ENCODE assay signal across 28 cellular contexts in genomic region chr7:11701829-11702560, GRCh38.
A peak's percentile ranks its signal among the peaks of the same experiment; 100 is the strongest.
DNase-seq lines count a peak whose midpoint lies in the region; ATAC-seq, FAIRE-seq and TF ChIP-seq lines count a peak whose summit lies in the region.
"Had no signal": no experiment of that assay in that cellular context is flagged by ENCODE, and none has a peak within 500 bp of the region (broad histone marks: within the 10 kb centered on the region; RNA-seq: fewer than 3 reads in every experiment).

No MANE protein-coding gene starts in this region.

- no peak for FAIRE-seq in A549 (lab: Jason Lieb, UNC)
- peak; percentile 72 for FAIRE-seq in H54 (lab: Jason Lieb, UNC)
- no peak for FAIRE-seq in astrocyte (lab: Jason Lieb, UNC)
- FAIRE-seq: islet of Langerhans, pancreas had no signal

- WGBS in A549 (ENCODE audit: missing lambda C conversion rate), result 59% methylated on average over 6 of the region's 6 CpGs

- H3K27ac ChIP-seq in A549, result peak overlapping the region; percentile 64 to 65
- no peak overlapping the region for H3K27ac ChIP-seq in astrocyte (ENCODE audit: low read depth, low read length)
- no peak overlapping the region for H3K27ac ChIP-seq in substantia nigra (ENCODE audit: low read depth, low read length, poor library complexity, severe bottlenecking)
- H3K27ac ChIP-seq: KMS-11, pancreas, Peyer's patch, vagina had no signal

- TF ChIP-seq EP300 in A549 (IDR thresholded peaks at IDR 0.05), result no peak

- peak in 1 of 2 experiments; percentile 41 for DNase-seq in A549 (ENCODE audit: low read depth in 1 of 2, low spot score in 1 of 2)
- DNase-seq in H54 (ENCODE audit: insufficient read length, low spot score), result no peak
- peak; percentile 34 for DNase-seq in astrocyte (ENCODE audit: low read depth)
- DNase-seq in iPS-NIHi7 (ENCODE audit: extremely low spot score), result peak; percentile 18
- DNase-seq in substantia nigra (lab: John Stamatoyannopoulos, UW), result no peak
- no peak for DNase-seq in activated T-cell treated with anti-CD3 and anti-CD28 coated beads for 4 hours
- DNase-seq in activated CD8-positive, alpha-beta memory T cell treated with anti-CD3 and anti-CD28 coated beads for 24 hours, result no peak
- DNase-seq: activated CD8-positive, alpha-beta T cell treated with anti-CD3 and anti-CD28 coated beads, Interleukin-2, amount 10 ng/mL, durations not matched to agents 7 days and 5 days; anterior cingulate cortex; EL; erythroblast; GOT3; NCI-H1436; NCI-H2081; pancreas; Peyer's patch; right cardiac atrium; SHP77 treated with DMSO at 0.1 percent for 48 hours; stimulated activated naive CD8-positive, alpha-beta T cell treated with anti-CD3 and anti-CD28 coated beads, Interleukin-15, amount 100 ng/mL, for 72 hours; T-helper 2 cell had no signal

- H3K4me1 ChIP-seq in A549 (peaks cover 37% of the 10 kb centered on the region), astrocyte (ENCODE audit: insufficient read depth, low read length) (peaks cover 8% of the 10 kb centered on the region)
- H3K4me1 ChIP-seq: Peyer's patch, vagina had no signal

- no peaks in the 10 kb centered on the region for H3K36me3 Mint-ChIP-seq in astrocyte (ENCODE audit: low read depth, unreplicated experiment)
- H3K36me3 Mint-ChIP-seq: activated naive CD8-positive, alpha-beta T cell had no signal

- H3K36me3 ChIP-seq in astrocyte (ENCODE audit: insufficient read depth, low read length), result no peaks in the 10 kb centered on the region
- H3K36me3 ChIP-seq: pancreas, Peyer's patch, vagina had no signal

- H3K27me3 ChIP-seq in astrocyte (ENCODE audit: insufficient read depth, low read length), result no peaks in the 10 kb centered on the region
- H3K27me3 ChIP-seq: pancreas, Peyer's patch, vagina had no signal

- H3K4me1 Mint-ChIP-seq in astrocyte (ENCODE audit: low read depth, unreplicated experiment), result peaks cover 17% of the 10 kb centered on the region
- H3K4me1 Mint-ChIP-seq: central memory CD8-positive, alpha-beta T cell; stimulated activated naive CD8-positive, alpha-beta T cell treated with anti-CD3 and anti-CD28 coated beads, Interleukin-15, amount 100 ng/mL, for 72 hours had no signal

- TF ChIP-seq POLR2A in A549 (IDR thresholded peaks at IDR 0.05; ENCODE audit: low read length) (no peak), H54 (IDR thresholded peaks at IDR 0.05; ENCODE audit: low read depth, low read length) (no peak)

- H3K4me2 ChIP-seq in A549, result peak overlapping the region; percentile 21
- H3K4me2 ChIP-seq in astrocyte (ENCODE audit: low read length), result peak overlapping the region; percentile 14
- H3K4me2 ChIP-seq: KMS-11 had no signal

- CTCF ChIA-PET in A549 (lab: Yijun Ruan, JAX), result interaction anchor here (1.1 to 2.1 kb wide), 2 partner anchors 9 to 44 kb away, joined by 3 to 5 read pairs; no protein-coding TSS in a partner anchor

- no peak for TF ChIP-seq RAD21 in A549 (conservative IDR thresholded peaks at IDR 0.05 in 1 of 2, IDR thresholded peaks at IDR 0.05 in 1 of 2)

- TF ChIP-seq CTCF in A549 (IDR thresholded peaks at IDR 0.05), result no peak
- TF ChIP-seq CTCF in astrocyte (IDR thresholded peaks at IDR 0.05; ENCODE audit: insufficient read depth, low read depth, low read length), result no peak

- no peaks in the 10 kb centered on the region for H3K27me3 Mint-ChIP-seq in astrocyte (ENCODE audit: low read depth, unreplicated experiment)
- H3K27me3 Mint-ChIP-seq: activated naive CD8-positive, alpha-beta T cell; central memory CD8-positive, alpha-beta T cell; dendritic cell treated with granulocyte-macrophage colony-stimulating factor and Interleukin-4, amounts not matched to agents 40 ng/mL and 50 ng/mL, for 4 days; stimulated activated naive CD8-positive, alpha-beta T cell treated with anti-CD3 and anti-CD28 coated beads, Interleukin-15, amount 100 ng/mL, for 72 hours had no signal

- ATAC-seq in A549 (peak; percentile 51 to 64; a peak in 4 of 6 replicates), GM21390 (IDR thresholded peaks at IDR 0.05; ENCODE audit: unreplicated experiment) (no peak)
- ATAC-seq: activated CD8-positive, alpha-beta T cell treated with anti-CD3 and anti-CD28 coated beads, Interleukin-2, amount 10 ng/mL, durations not matched to agents 7 days and 5 days; left lobe of liver; pancreas; right cardiac atrium; stimulated activated naive CD8-positive, alpha-beta T cell treated with anti-CD3 and anti-CD28 coated beads, Interleukin-15, amount 100 ng/mL, for 72 hours had no signal

- no peak overlapping the region for H3K4me3 Mint-ChIP-seq in astrocyte (ENCODE audit: unreplicated experiment)
- H3K4me3 Mint-ChIP-seq: activated CD8-positive, alpha-beta T cell treated with anti-CD3 and anti-CD28 coated beads, Interleukin-2, amount 10 ng/mL, durations not matched to agents 7 days and 5 days; activated naive CD8-positive, alpha-beta T cell; central memory CD8-positive, alpha-beta T cell; dendritic cell treated with granulocyte-macrophage colony-stimulating factor and Interleukin-4, amounts not matched to agents 40 ng/mL and 50 ng/mL, for 4 days; stimulated activated naive CD8-positive, alpha-beta T cell treated with anti-CD3 and anti-CD28 coated beads, Interleukin-15, amount 100 ng/mL, for 72 hours had no signal

- H3K9ac ChIP-seq in astrocyte (ENCODE audit: low read length), result no peak overlapping the region
- H3K9ac ChIP-seq: KMS-11 had no signal

- H4K20me1 ChIP-seq in astrocyte (ENCODE audit: insufficient read depth, low read length), result no peaks in the 10 kb centered on the region

- H3K9me3 Mint-ChIP-seq in astrocyte (ENCODE audit: unreplicated experiment), result no peaks in the 10 kb centered on the region
- H3K9me3 Mint-ChIP-seq: dendritic cell treated with granulocyte-macrophage colony-stimulating factor and Interleukin-4, amounts not matched to agents 40 ng/mL and 50 ng/mL, for 4 days; stimulated activated naive CD8-positive, alpha-beta T cell treated with anti-CD3 and anti-CD28 coated beads, Interleukin-15, amount 100 ng/mL, for 72 hours had no signal

- no peaks in the 10 kb centered on the region for H3K79me2 ChIP-seq in astrocyte (ENCODE audit: insufficient read depth, low read length)

- H3K27ac Mint-ChIP-seq in astrocyte (ENCODE audit: unreplicated experiment), result peak overlapping the region; percentile 60
- H3K27ac Mint-ChIP-seq: activated CD8-positive, alpha-beta T cell treated with anti-CD3 and anti-CD28 coated beads, Interleukin-2, amount 10 ng/mL, durations not matched to agents 7 days and 5 days; activated naive CD8-positive, alpha-beta T cell; dendritic cell treated with granulocyte-macrophage colony-stimulating factor and Interleukin-4, amounts not matched to agents 40 ng/mL and 50 ng/mL, for 4 days; stimulated activated naive CD8-positive, alpha-beta T cell treated with anti-CD3 and anti-CD28 coated beads, Interleukin-15, amount 100 ng/mL, for 72 hours had no signal

- peak overlapping the region; percentile 8 for H2AFZ ChIP-seq in astrocyte (ENCODE audit: low read depth, low read length)

- H3K9me3 ChIP-seq in A549, result no peaks in the 10 kb centered on the region
- no peaks in the 10 kb centered on the region for H3K9me3 ChIP-seq in astrocyte (ENCODE audit: insufficient read depth, low read depth, low read length)
- H3K9me3 ChIP-seq: pancreas, Peyer's patch, vagina had no signal

- H3K4me3 ChIP-seq in A549 (no peak overlapping the region), astrocyte (ENCODE audit: insufficient read depth, low read depth, low read length) (no peak overlapping the region)
- H3K4me3 ChIP-seq: pancreas, Peyer's patch, vagina had no signal

- POLR2A ChIA-PET in A549 (lab: Yijun Ruan, JAX), result no interaction called here

TF ChIP-seq in A549, 52 proteins besides CTCF, POLR2A, EP300 and RAD21:
- TF ChIP-seq REST (IDR thresholded peaks at IDR 0.05), result no peak
- no peak for TF ChIP-seq NPAS2 (CRISPR knock-in tag; IDR thresholded peaks at IDR 0.05; ENCODE audit: borderline replicate concordance)
- TF ChIP-seq BHLHE40 (IDR thresholded peaks at IDR 0.05; ENCODE audit: low read depth, low read length), result no peak
- no peak for TF ChIP-seq MAFK (IDR thresholded peaks at IDR 0.05; ENCODE audit: partially characterized antibody)

Comparison
In these comparisons a context has a peak if more than half of its experiments do, and no peak if none do; other contexts are left out.
1. DNase-seq: peak in astrocyte (single experiment) and iPS-NIHi7 (single experiment); none in H54 (single experiment), substantia nigra (0 of 49), activated T-cell treated with anti-CD3 and anti-CD28 coated beads for 4 hours (single experiment) and activated CD8-positive, alpha-beta memory T cell treated with anti-CD3 and anti-CD28 coated beads for 24 hours (single experiment).
2. H3K27ac ChIP-seq: peak in A549 (2 of 2); none in astrocyte (single experiment) and substantia nigra (single experiment).